5 cellular contexts compared by ENCODE assay signal in genomic region chr16:2568573-2568972, GRCh38. TPM values are rescaled to one million over a fixed set of nuclear protein-coding genes. Genes with fewer than 3 reads are reported as not detected.
"Had no signal": no experiment of that assay in that cellular context is flagged by ENCODE, and none has a peak within 500 bp of the region (broad histone marks: within the 10 kb centered on the region; RNA-seq: fewer than 3 reads in every experiment).

No MANE protein-coding gene starts in this region.

RNA-seq across cellular contexts. Expression of gene CEMP1, which starts 37.4 kb away (rescaled TPM):
- total RNA-seq: activated CD4-positive, alpha-beta memory T cell treated with anti-CD3 and anti-CD28 coated beads for 36 hours; adrenal gland; astrocyte; MCF 10A; Right ventricle myocardium inferior had no signal
